ENCODE assay signal across 2 cellular contexts in the genomic region with DNA sequence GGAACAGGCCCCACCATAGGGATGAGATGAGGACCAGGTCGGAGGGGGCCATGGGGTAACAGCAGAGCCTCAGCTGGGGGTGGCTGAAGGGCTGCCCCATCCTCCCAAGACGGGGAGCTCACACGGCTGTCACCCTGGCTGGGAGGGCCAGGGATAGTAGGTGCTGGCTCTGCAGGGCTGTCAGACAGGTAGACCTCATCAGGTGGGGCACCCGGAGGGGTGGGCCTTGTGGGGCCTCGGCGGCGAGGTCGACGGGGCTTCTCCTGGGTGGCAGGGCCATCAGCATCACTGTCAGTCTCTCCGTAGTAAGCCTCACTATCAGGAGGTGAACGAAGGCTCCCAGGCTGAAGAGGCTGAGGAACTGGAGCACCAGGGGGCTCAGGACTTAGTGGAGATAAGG.
TF ChIP-seq lines count a peak whose summit lies in the region.

No MANE protein-coding gene starts in this region.

TF ChIP-seq in K562, 482 proteins besides CTCF, POLR2A, EP300 and RAD21:
- TF ChIP-seq KHSRP (IDR thresholded peaks at IDR 0.05), result no peak
- TF ChIP-seq CLOCK (CRISPR knock-in tag; IDR thresholded peaks at IDR 0.05; ENCODE audit: borderline replicate concordance), result no peak
- TF ChIP-seq HNRNPK (IDR thresholded peaks at IDR 0.05; ENCODE audit: low read depth, low read length, poor library complexity, severe bottlenecking), result no peak

TF ChIP-seq in GM23338, 12 proteins besides CTCF, POLR2A, EP300 and RAD21:
- TF ChIP-seq, protein P1, sequence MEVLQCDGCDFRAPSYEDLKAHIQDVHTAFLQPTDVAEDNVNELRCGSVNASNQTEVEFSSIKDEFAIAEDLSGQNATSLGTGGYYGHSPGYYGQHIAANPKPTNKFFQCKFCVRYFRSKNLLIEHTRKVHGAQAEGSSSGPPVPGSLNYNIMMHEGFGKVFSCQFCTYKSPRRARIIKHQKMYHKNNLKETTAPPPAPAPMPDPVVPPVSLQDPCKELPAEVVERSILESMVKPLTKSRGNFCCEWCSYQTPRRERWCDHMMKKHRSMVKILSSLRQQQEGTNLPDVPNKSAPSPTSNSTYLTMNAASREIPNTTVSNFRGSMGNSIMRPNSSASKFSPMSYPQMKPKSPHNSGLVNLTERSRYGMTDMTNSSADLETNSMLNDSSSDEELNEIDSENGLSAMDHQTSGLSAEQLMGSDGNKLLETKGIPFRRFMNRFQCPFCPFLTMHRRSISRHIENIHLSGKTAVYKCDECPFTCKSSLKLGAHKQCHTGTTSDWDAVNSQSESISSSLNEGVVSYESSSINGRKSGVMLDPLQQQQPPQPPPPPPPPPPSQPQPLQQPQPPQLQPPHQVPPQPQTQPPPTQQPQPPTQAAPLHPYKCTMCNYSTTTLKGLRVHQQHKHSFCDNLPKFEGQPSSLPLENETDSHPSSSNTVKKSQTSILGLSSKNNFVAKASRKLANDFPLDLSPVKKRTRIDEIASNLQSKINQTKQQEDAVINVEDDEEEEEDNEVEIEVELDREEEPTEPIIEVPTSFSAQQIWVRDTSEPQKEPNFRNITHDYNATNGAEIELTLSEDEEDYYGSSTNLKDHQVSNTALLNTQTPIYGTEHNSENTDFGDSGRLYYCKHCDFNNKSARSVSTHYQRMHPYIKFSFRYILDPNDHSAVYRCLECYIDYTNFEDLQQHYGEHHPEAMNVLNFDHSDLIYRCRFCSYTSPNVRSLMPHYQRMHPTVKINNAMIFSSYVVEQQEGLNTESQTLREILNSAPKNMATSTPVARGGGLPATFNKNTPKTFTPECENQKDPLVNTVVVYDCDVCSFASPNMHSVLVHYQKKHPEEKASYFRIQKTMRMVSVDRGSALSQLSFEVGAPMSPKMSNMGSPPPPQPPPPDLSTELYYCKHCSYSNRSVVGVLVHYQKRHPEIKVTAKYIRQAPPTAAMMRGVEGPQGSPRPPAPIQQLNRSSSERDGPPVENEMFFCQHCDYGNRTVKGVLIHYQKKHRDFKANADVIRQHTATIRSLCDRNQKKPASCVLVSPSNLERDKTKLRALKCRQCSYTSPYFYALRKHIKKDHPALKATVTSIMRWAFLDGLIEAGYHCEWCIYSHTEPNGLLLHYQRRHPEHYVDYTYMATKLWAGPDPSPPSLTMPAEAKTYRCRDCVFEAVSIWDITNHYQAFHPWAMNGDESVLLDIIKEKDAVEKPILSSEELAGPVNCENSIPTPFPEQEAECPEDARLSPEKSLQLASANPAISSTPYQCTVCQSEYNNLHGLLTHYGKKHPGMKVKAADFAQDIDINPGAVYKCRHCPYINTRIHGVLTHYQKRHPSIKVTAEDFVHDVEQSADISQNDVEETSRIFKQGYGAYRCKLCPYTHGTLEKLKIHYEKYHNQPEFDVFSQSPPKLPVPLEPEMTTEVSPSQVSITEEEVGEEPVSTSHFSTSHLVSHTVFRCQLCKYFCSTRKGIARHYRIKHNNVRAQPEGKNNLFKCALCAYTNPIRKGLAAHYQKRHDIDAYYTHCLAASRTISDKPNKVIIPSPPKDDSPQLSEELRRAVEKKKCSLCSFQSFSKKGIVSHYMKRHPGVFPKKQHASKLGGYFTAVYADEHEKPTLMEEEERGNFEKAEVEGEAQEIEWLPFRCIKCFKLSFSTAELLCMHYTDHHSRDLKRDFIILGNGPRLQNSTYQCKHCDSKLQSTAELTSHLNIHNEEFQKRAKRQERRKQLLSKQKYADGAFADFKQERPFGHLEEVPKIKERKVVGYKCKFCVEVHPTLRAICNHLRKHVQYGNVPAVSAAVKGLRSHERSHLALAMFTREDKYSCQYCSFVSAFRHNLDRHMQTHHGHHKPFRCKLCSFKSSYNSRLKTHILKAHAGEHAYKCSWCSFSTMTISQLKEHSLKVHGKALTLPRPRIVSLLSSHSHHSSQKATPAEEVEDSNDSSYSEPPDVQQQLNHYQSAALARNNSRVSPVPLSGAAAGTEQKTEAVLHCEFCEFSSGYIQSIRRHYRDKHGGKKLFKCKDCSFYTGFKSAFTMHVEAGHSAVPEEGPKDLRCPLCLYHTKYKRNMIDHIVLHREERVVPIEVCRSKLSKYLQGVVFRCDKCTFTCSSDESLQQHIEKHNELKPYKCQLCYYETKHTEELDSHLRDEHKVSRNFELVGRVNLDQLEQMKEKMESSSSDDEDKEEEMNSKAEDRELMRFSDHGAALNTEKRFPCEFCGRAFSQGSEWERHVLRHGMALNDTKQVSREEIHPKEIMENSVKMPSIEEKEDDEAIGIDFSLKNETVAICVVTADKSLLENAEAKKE (CRISPR knock-in tag; IDR thresholded peaks at IDR 0.05), result no peak
- TF ChIP-seq ZNF114 (CRISPR knock-in tag; IDR thresholded peaks at IDR 0.05) (no peak), CREB1 (CRISPR knock-in tag; IDR thresholded peaks at IDR 0.05; ENCODE audit: low read depth) (no peak), STAT1 (IDR thresholded peaks at IDR 0.05; ENCODE audit: unreplicated experiment) (no peak), JUNB (IDR thresholded peaks at IDR 0.05; ENCODE audit: unreplicated experiment) (no peak), ZNF331 (CRISPR knock-in tag; IDR thresholded peaks at IDR 0.05; ENCODE audit: low read depth) (no peak), EZH2phosphoT487 (IDR thresholded peaks at IDR 0.05; ENCODE audit: unreplicated experiment) (no peak)
- TF ChIP-seq, protein P2, sequence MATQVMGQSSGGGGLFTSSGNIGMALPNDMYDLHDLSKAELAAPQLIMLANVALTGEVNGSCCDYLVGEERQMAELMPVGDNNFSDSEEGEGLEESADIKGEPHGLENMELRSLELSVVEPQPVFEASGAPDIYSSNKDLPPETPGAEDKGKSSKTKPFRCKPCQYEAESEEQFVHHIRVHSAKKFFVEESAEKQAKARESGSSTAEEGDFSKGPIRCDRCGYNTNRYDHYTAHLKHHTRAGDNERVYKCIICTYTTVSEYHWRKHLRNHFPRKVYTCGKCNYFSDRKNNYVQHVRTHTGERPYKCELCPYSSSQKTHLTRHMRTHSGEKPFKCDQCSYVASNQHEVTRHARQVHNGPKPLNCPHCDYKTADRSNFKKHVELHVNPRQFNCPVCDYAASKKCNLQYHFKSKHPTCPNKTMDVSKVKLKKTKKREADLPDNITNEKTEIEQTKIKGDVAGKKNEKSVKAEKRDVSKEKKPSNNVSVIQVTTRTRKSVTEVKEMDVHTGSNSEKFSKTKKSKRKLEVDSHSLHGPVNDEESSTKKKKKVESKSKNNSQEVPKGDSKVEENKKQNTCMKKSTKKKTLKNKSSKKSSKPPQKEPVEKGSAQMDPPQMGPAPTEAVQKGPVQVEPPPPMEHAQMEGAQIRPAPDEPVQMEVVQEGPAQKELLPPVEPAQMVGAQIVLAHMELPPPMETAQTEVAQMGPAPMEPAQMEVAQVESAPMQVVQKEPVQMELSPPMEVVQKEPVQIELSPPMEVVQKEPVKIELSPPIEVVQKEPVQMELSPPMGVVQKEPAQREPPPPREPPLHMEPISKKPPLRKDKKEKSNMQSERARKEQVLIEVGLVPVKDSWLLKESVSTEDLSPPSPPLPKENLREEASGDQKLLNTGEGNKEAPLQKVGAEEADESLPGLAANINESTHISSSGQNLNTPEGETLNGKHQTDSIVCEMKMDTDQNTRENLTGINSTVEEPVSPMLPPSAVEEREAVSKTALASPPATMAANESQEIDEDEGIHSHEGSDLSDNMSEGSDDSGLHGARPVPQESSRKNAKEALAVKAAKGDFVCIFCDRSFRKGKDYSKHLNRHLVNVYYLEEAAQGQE (IDR thresholded peaks at IDR 0.05; ENCODE audit: unreplicated experiment), result no peak
